Comparison of ENCODE assay signal across 21 cellular contexts in genomic region chr5:1570975-1571374, GRCh38. TPM values are rescaled to one million over a fixed set of nuclear protein-coding genes. Genes with fewer than 3 reads are reported as not detected.
A peak's percentile ranks its signal among the peaks of the same experiment; 100 is the strongest.
DNase-seq lines count a peak whose midpoint lies in the region; TF ChIP-seq lines count a peak whose summit lies in the region.
"Had no signal": no experiment of that assay in that cellular context is flagged by ENCODE, and none has a peak within 500 bp of the region (broad histone marks: within the 10 kb centered on the region; RNA-seq: fewer than 3 reads in every experiment).

No MANE protein-coding gene starts in this region.

- intact Hi-C loops in colonic mucosa (cut with DNase I) = no loop called here
- intact Hi-C loops in tibial artery (cut with DNase I; ENCODE audit: low total_unique reads) = no loop called here

- no peaks in the 10 kb centered on the region for H3K79me1 ChIP-seq in mesenchymal stem cell (replicated peaks; ENCODE audit: low read length, poor library complexity, severe bottlenecking)

- no peak overlapping the region for H4K8ac ChIP-seq in mesenchymal stem cell (ENCODE audit: low read length)

- H4K91ac ChIP-seq in mesenchymal stem cell (ENCODE audit: low read length) = peak overlapping the region; percentile 21

- no peak overlapping the region for H2BK12ac ChIP-seq in mesenchymal stem cell (ENCODE audit: low read length in 2 of 2)

- H3K36me3 ChIP-seq in BLaER1 (peaks cover 48% of the 10 kb centered on the region), colonic mucosa (no peaks in the 10 kb centered on the region), mesenchymal stem cell (ENCODE audit: control insufficient read depth in 1 of 2, insufficient read depth in 2 of 2, low read depth in 1 of 2, low read length in 2 of 2) (peaks cover 2 to 16% of the 10 kb centered on the region in 2 experiments), tibial artery (peaks cover 3 to 17% (median 4%) of the 10 kb centered on the region in 3 donors)
- H3K36me3 ChIP-seq: SJCRH30 had no signal

- no peak overlapping the region for H2BK5ac ChIP-seq in mesenchymal stem cell (ENCODE audit: low read depth, low read length, poor library complexity, severe bottlenecking)

- no peak overlapping the region for H3K27ac ChIP-seq in BLaER1
- H3K27ac ChIP-seq in colonic mucosa = peak overlapping the region; percentile 34
- H3K27ac ChIP-seq in mesenchymal stem cell (ENCODE audit: low read length, poor library complexity, severe bottlenecking) = no peak overlapping the region
- H3K27ac ChIP-seq in tibial artery = no peak overlapping the region
- H3K27ac ChIP-seq: C4-2B, RWPE1, SJCRH30 had no signal

- H2AK5ac ChIP-seq in mesenchymal stem cell (ENCODE audit: low read length, severe bottlenecking) = no peak overlapping the region

- H3K4me1 ChIP-seq in BLaER1 = peaks cover 30% of the 10 kb centered on the region
- H3K4me1 ChIP-seq in colonic mucosa = no peaks in the 10 kb centered on the region
- peaks cover 17% of the 10 kb centered on the region for H3K4me1 ChIP-seq in mesenchymal stem cell (ENCODE audit: control insufficient read depth, insufficient read depth, low read depth, low read length)
- peaks cover 0 to 29% (median 16%) of the 10 kb centered on the region in 4 donors for H3K4me1 ChIP-seq in tibial artery
- H3K4me1 ChIP-seq: HAP-1 had no signal

- TF ChIP-seq CTCF in colonic mucosa (IDR thresholded peaks at IDR 0.05) (no peak), tibial artery (IDR thresholded peaks at IDR 0.05) (no peak)

- H3K4me2 ChIP-seq in BLaER1 (no peak overlapping the region), mesenchymal stem cell (ENCODE audit: low read length, poor library complexity, severe bottlenecking) (no peak overlapping the region)

- H3K9me3 ChIP-seq in BLaER1 = peaks cover 16% of the 10 kb centered on the region
- H3K9me3 ChIP-seq in colonic mucosa = no peaks in the 10 kb centered on the region
- H3K9me3 ChIP-seq in mesenchymal stem cell (ENCODE audit: control insufficient read depth, low read length) = no peaks in the 10 kb centered on the region
- H3K9me3 ChIP-seq in tibial artery = no peaks in the 10 kb centered on the region
- H3K9me3 ChIP-seq: HAP-1, SJCRH30 had no signal

- 94% methylated on average over 10 of the region's 10 CpGs for WGBS in mesenchymal stem cell

- H3K18ac ChIP-seq in mesenchymal stem cell (ENCODE audit: low read depth in 1 of 2, low read length in 2 of 2) = peak overlapping the region in 1 of 2 experiments; percentile 2

- H3K4ac ChIP-seq in mesenchymal stem cell (ENCODE audit: low read depth in 1 of 2, low read length in 2 of 2) = no peak overlapping the region

- H3K4me3 ChIP-seq in BLaER1 = peak overlapping the region; percentile 4; the same call in 1 of the 2 replicates
- H3K4me3 ChIP-seq in colonic mucosa = no peak overlapping the region
- H3K4me3 ChIP-seq in mesenchymal stem cell (ENCODE audit: insufficient read depth in 1 of 2, low read depth in 1 of 2, low read length in 2 of 2) = no peak overlapping the region
- no peak overlapping the region for H3K4me3 ChIP-seq in tibial artery
- H3K4me3 ChIP-seq: HAP-1, SJCRH30 had no signal

- DNase-seq in HT-29 (ENCODE audit: low spot score) (peak; percentile 32), colonic mucosa (no peak), mesenchymal stem cell (no peak), NCI-H82 (lab: John Stamatoyannopoulos, UW) (no peak), COR-L47 (lab: John Stamatoyannopoulos, UW) (no peak), tibial artery (no peak), CD1c-positive myeloid dendritic cell (ENCODE audit: extremely low spot score) (no peak)
- DNase-seq: ACHN, DMS 273 treated with DMSO at 0.1 percent for 48 hours, GDM1, MM.1S, NCI-H1092 treated with DMSO at 0.1 percent for 48 hours, NCI-H1694, NCI-H2081 treated with DMSO at 0.1 percent for 48 hours, NCI-H446 treated with DMSO at 0.1 percent for 48 hours, NCI-H774, SJCRH30 had no signal

- H4K20me1 ChIP-seq in BLaER1 = no peaks in the 10 kb centered on the region

- H2BK120ac ChIP-seq in mesenchymal stem cell (ENCODE audit: low read depth, low read length) = no peak overlapping the region

- H3K9ac ChIP-seq in BLaER1 (no peak overlapping the region), colonic mucosa (ENCODE audit: low read depth in 2 of 2, low read length in 2 of 2) (peak overlapping the region in 1 of 2 donors; percentile 12), mesenchymal stem cell (ENCODE audit: low read length) (no peak overlapping the region)

- no peak overlapping the region for H2BK15ac ChIP-seq in mesenchymal stem cell (ENCODE audit: low read depth, poor library complexity, severe bottlenecking)

- no peak overlapping the region for H2AFZ ChIP-seq in mesenchymal stem cell (ENCODE audit: low read depth, low read length)

- H3K27me3 ChIP-seq in BLaER1 (no peaks in the 10 kb centered on the region), colonic mucosa (no peaks in the 10 kb centered on the region), mesenchymal stem cell (ENCODE audit: control insufficient read depth in 1 of 2, insufficient read depth in 1 of 2, low read length in 2 of 2) (no peaks in the 10 kb centered on the region), tibial artery (no peaks in the 10 kb centered on the region)
- H3K27me3 ChIP-seq: SJCRH30 had no signal

- no peak overlapping the region for H3K23ac ChIP-seq in mesenchymal stem cell (ENCODE audit: low read length in 2 of 2)

- H3K14ac ChIP-seq in mesenchymal stem cell (ENCODE audit: low read length in 2 of 2) = no peak overlapping the region

RNA-seq across cellular contexts. Expression of gene LPCAT1, which starts 47.2 kb away (rescaled TPM):
- 48.9 and 49.1 TPM in 2 replicates for total RNA-seq in HT-29 (2014; rRNA removed; shearing (Covaris generic))
- total RNA-seq in colonic mucosa = 10 to 100 TPM; 17.1 to 27.3 TPM
- polyA plus RNA-seq in mesenchymal stem cell (2013, experiment 1 of 2) = 32.9 TPM
- polyA plus RNA-seq in mesenchymal stem cell (2013, experiment 2 of 2) = 33.5 TPM
